Comparison of ENCODE assay signal across 14 cellular contexts in genomic region chr10:33365314-33365713, GRCh38. TPM values are rescaled to one million over a fixed set of nuclear protein-coding genes. Genes with fewer than 3 reads are reported as not detected.
DNase-seq lines count a peak whose midpoint lies in the region; FAIRE-seq and TF ChIP-seq lines count a peak whose summit lies in the region.
"Had no signal": no experiment of that assay in that cellular context is flagged by ENCODE, and none has a peak within 500 bp of the region (broad histone marks: within the 10 kb centered on the region; RNA-seq: fewer than 3 reads in every experiment).

No MANE protein-coding gene starts in this region.

- no peaks in the 10 kb centered on the region for H3K79me2 ChIP-seq in keratinocyte (ENCODE audit: control insufficient read depth, insufficient read depth, low read length)

- dilution Hi-C loops in keratinocyte (cut with MboI; ENCODE audit: extremely low pct_ligation_motif_present, low sequenced_read_pairs) = no loop called here

- DNase-seq in NOMO-1 (lab: John Stamatoyannopoulos, UW; ENCODE audit: unreplicated experiment in 2 of 2) (peak; percentile 0 to 26), NOMO-1 treated with dmso at 0.1 percent for 144 hours (lab: John Stamatoyannopoulos, UW; ENCODE audit: unreplicated experiment) (no peak), HFFc6 (no peak), keratinocyte (ENCODE audit: low read depth, low spot score) (no peak), NCI-H1048 (lab: John Stamatoyannopoulos, UW) (no peak), RCC 7860 (ENCODE audit: low spot score) (no peak), C1 segment of cervical spinal cord (lab: John Stamatoyannopoulos, UW) (no peak)
- DNase-seq in activated CD4-positive, alpha-beta memory T cell treated with anti-CD3 and anti-CD28 coated beads for 36 hours = no peak
- DNase-seq: foreskin melanocyte, NCI-H1436 treated with DMSO at 0.1 percent for 48 hours, occipital lobe, Peyer's patch, small intestine had no signal

- peak overlapping the region; percentile 20 for H2AFZ ChIP-seq in keratinocyte (ENCODE audit: control insufficient read depth, low read length)

- CTCF ChIA-PET in activated CD4-positive, alpha-beta memory T cell treated with anti-CD3 and anti-CD28 coated beads for 36 hours (lab: Charles Lee) = interaction anchor here (1.3 kb wide), 1 partner anchor 31 kb away, joined by 5 read pairs; the partner anchor contains the start of gene NRP1

- H3K36me3 Mint-ChIP-seq in HFFc6 (ENCODE audit: low read depth) = peaks cover 29% of the 10 kb centered on the region
- no peaks in the 10 kb centered on the region for H3K36me3 Mint-ChIP-seq in activated CD4-positive, alpha-beta memory T cell treated with anti-CD3 and anti-CD28 coated beads for 36 hours

- H4K20me1 ChIP-seq in keratinocyte (ENCODE audit: control insufficient read depth, extremely low read depth, insufficient read depth, low read length) = no peaks in the 10 kb centered on the region

- H3K4me1 Mint-ChIP-seq in HFFc6 (ENCODE audit: low read depth) = peaks cover 77% of the 10 kb centered on the region
- H3K4me1 Mint-ChIP-seq in activated CD4-positive, alpha-beta memory T cell treated with anti-CD3 and anti-CD28 coated beads for 36 hours (ENCODE audit: low read depth) = peaks cover 19% of the 10 kb centered on the region

- no peaks in the 10 kb centered on the region for H3K27me3 ChIP-seq in keratinocyte (ENCODE audit: control insufficient read depth, extremely low read depth, insufficient read depth, low read length)
- H3K27me3 ChIP-seq: Peyer's patch had no signal

- no peaks in the 10 kb centered on the region for H3K27me3 Mint-ChIP-seq in HFFc6 (ENCODE audit: insufficient read depth)
- peaks cover 25% of the 10 kb centered on the region for H3K27me3 Mint-ChIP-seq in activated CD4-positive, alpha-beta memory T cell treated with anti-CD3 and anti-CD28 coated beads for 36 hours

- POLR2A ChIA-PET in activated CD4-positive, alpha-beta memory T cell treated with anti-CD3 and anti-CD28 coated beads for 36 hours (lab: Charles Lee) = interaction anchor here (0.6 to 1.1 kb wide), 3 partner anchors 32 to 141 kb away, joined by 3 to 4 read pairs (median 3); partner anchors contain the start of gene NRP1

- no peak for TF ChIP-seq CTCF in HFFc6 (IDR thresholded peaks at IDR 0.05)
- TF ChIP-seq CTCF in keratinocyte (optimal IDR thresholded peaks at IDR 0.05 in 1 of 3, IDR thresholded peaks at IDR 0.05 in 1 of 3, conservative IDR thresholded peaks at IDR 0.05 in 1 of 3; ENCODE audit: extremely low read depth in 1 of 3, insufficient read depth in 2 of 3, low read length in 3 of 3) = no peak

- H3K27ac Mint-ChIP-seq in HFFc6 = peak overlapping the region; percentile 97
- peak overlapping the region; percentile 84 for H3K27ac Mint-ChIP-seq in activated CD4-positive, alpha-beta memory T cell treated with anti-CD3 and anti-CD28 coated beads for 36 hours

- H3K4me1 ChIP-seq in keratinocyte (ENCODE audit: control insufficient read depth, extremely low read depth, insufficient read depth, low read length) = peaks cover 31% of the 10 kb centered on the region
- H3K4me1 ChIP-seq: Peyer's patch had no signal

- no peak overlapping the region for H3K4me3 ChIP-seq in keratinocyte (ENCODE audit: control insufficient read depth in 2 of 3, extremely low read depth in 1 of 3, insufficient read depth in 2 of 3, low read depth in 1 of 3, low read length in 3 of 3)
- H3K4me3 ChIP-seq: Peyer's patch had no signal

- intact Hi-C loops in activated CD4-positive, alpha-beta memory T cell treated with anti-CD3 and anti-CD28 coated beads for 36 hours (cut with micrococcal nuclease) = loop anchor here (1.0 to 5.0 kb wide), 3 partner anchors 51 to 227 kb away; no protein-coding TSS in a partner anchor

- FAIRE-seq in keratinocyte (lab: Jason Lieb, UNC) (no peak), RCC 7860 (lab: Jason Lieb, UNC) (no peak)
- FAIRE-seq: GM12892, small intestine had no signal

- H3K9ac ChIP-seq in keratinocyte (ENCODE audit: control insufficient read depth, extremely low read depth, insufficient read depth, low read length) = peak overlapping the region; percentile 53

- H3K27ac ChIP-seq in keratinocyte (ENCODE audit: control insufficient read depth, insufficient read depth, low read length) = peak overlapping the region; percentile 93
- H3K27ac ChIP-seq: Peyer's patch had no signal

- peaks cover 34% of the 10 kb centered on the region for H3K9me3 Mint-ChIP-seq in HFFc6
- peaks cover 4% of the 10 kb centered on the region for H3K9me3 Mint-ChIP-seq in activated CD4-positive, alpha-beta memory T cell treated with anti-CD3 and anti-CD28 coated beads for 36 hours

- H3K4me2 ChIP-seq in keratinocyte (ENCODE audit: control insufficient read depth, extremely low read depth, insufficient read depth, low read depth, low read length) = peak overlapping the region; percentile 68

- no peaks in the 10 kb centered on the region for H3K9me1 ChIP-seq in keratinocyte (ENCODE audit: control insufficient read depth, extremely low read depth, insufficient read depth, low read length)

- no peaks in the 10 kb centered on the region for H3K36me3 ChIP-seq in keratinocyte (ENCODE audit: control insufficient read depth in 2 of 2, extremely low read depth in 1 of 2, insufficient read depth in 2 of 2, low read length in 2 of 2)
- H3K36me3 ChIP-seq: Peyer's patch had no signal

- H3K9me3 ChIP-seq in keratinocyte (ENCODE audit: control insufficient read depth, low read depth, low read length) = peaks cover 19% of the 10 kb centered on the region

- H3K4me3 Mint-ChIP-seq in HFFc6 = peak overlapping the region; percentile 46; the same call in 1 of the 2 replicates
- peak overlapping the region; percentile 3 for H3K4me3 Mint-ChIP-seq in activated CD4-positive, alpha-beta memory T cell treated with anti-CD3 and anti-CD28 coated beads for 36 hours

RNA-seq across cellular contexts. Expression of gene NRP1, which starts 30.8 kb away (rescaled TPM):
- 100 to 1,000 TPM; 136 to 164 (median 147) TPM for total RNA-seq in HFFc6 (2021; fragmentation: NEBNext Ultra II Directional; extraction: Animal tissue kit (Norgen Biotek cat#: 25700))
- 1 to 10 TPM; 1.5 to 1.6 TPM for total RNA-seq in activated CD4-positive, alpha-beta memory T cell treated with anti-CD3 and anti-CD28 coated beads for 36 hours
- polyA plus RNA-seq in keratinocyte = 15.1 to 55.4 TPM (median 36.2 TPM) in 3 replicates
- 7.3 TPM for polyA plus RNA-seq in keratinocyte (2011; ENCODE audit: low read depth)
- polyA plus RNA-seq in keratinocyte (2011; cell fraction: cytosol; rRNA removed) = 9.6 and 12.2 TPM in 2 replicates
- 61.3 and 83.6 TPM in 2 replicates for polyA plus RNA-seq in keratinocyte (2011; cell fraction: nucleus; rRNA removed)
- 5.2 and 59.6 TPM in 2 replicates for polyA plus RNA-seq in keratinocyte (2012; ENCODE audit: low replicate concordance)
- 35.5 to 105 TPM (median 80.8 TPM) in 3 replicates for polyA minus RNA-seq in keratinocyte
- 38.2 TPM for polyA minus RNA-seq in keratinocyte (2011; cell fraction: cytosol; rRNA and poly(A)+ RNA removed)
- polyA minus RNA-seq in keratinocyte (2011; cell fraction: nucleus; rRNA and poly(A)+ RNA removed) = 74.6 and 127 TPM in 2 replicates

Comparison
In these comparisons a context has a peak if more than half of its experiments do, and no peak if none do; other contexts are left out.
1. DNase-seq: peak in NOMO-1 (2 of 2); none in NOMO-1 treated with dmso at 0.1 percent for 144 hours (single experiment), HFFc6 (single experiment), activated CD4-positive, alpha-beta memory T cell treated with anti-CD3 and anti-CD28 coated beads for 36 hours (single experiment), keratinocyte (single experiment), NCI-H1048 (single experiment), RCC 7860 (single experiment) and C1 segment of cervical spinal cord (0 of 14).
2. RNA of gene NRP1, which starts 30.8 kb away (total RNA-seq): 136 to 164 TPM in HFFc6; 1.5 to 1.6 TPM in activated CD4-positive, alpha-beta memory T cell treated with anti-CD3 and anti-CD28 coated beads for 36 hours; every median in the first group is over 10 times any median in the second.